ENCODE assay signal across 12 cellular contexts in genomic region chrX:115595049-115595448, GRCh38. TPM values are rescaled to one million over a fixed set of nuclear protein-coding genes. Genes with fewer than 3 reads are reported as not detected.
DNase-seq lines count a peak whose midpoint lies in the region; ATAC-seq and TF ChIP-seq lines count a peak whose summit lies in the region.
"Had no signal": no experiment of that assay in that cellular context is flagged by ENCODE, and none has a peak within 500 bp of the region (broad histone marks: within the 10 kb centered on the region; RNA-seq: fewer than 3 reads in every experiment).

No MANE protein-coding gene starts in this region.

- H3K36me3 ChIP-seq in right atrium auricular region = no peaks in the 10 kb centered on the region
- peaks cover 6% of the 10 kb centered on the region for H3K36me3 ChIP-seq in osteoblast (ENCODE audit: insufficient read depth, low read length)
- no peaks in the 10 kb centered on the region for H3K36me3 ChIP-seq in aorta (ENCODE audit: control insufficient read depth in 1 of 2, insufficient read depth in 2 of 2, low read length in 1 of 2)

- TF ChIP-seq CTCF in right atrium auricular region (IDR thresholded peaks at IDR 0.05) (no peak), epithelial cell of esophagus (IDR thresholded peaks at IDR 0.05; ENCODE audit: insufficient read depth, low read depth, low read length, missing control alignments) (no peak), osteoblast (IDR thresholded peaks at IDR 0.05; ENCODE audit: extremely low read depth, low read depth, low read length) (no peak)

- H2AFZ ChIP-seq in osteoblast (ENCODE audit: low read length) = no peak overlapping the region

- peaks cover 3 to 13% of the 10 kb centered on the region in 2 donors for H3K4me1 ChIP-seq in right atrium auricular region
- H3K4me1 ChIP-seq in osteoblast (ENCODE audit: insufficient read depth, low read length) = peaks cover 27% of the 10 kb centered on the region
- H3K4me1 ChIP-seq in aorta (ENCODE audit: control insufficient read depth in 1 of 2, insufficient read depth in 2 of 2, low read length in 2 of 2) = no peaks in the 10 kb centered on the region

- H3K9me3 ChIP-seq in right atrium auricular region (no peaks in the 10 kb centered on the region), osteoblast (ENCODE audit: low read depth, low read length) (no peaks in the 10 kb centered on the region), aorta (ENCODE audit: control insufficient read depth, low read length) (no peaks in the 10 kb centered on the region)

- DNase-seq in right atrium auricular region (ENCODE audit: low spot score) (no peak), left cardiac atrium (no peak), epithelial cell of esophagus (ENCODE audit: low read depth) (no peak), osteoblast (ENCODE audit: insufficient read length, low spot score, missing footprints) (no peak), LoVo (ENCODE audit: low spot score) (no peak), NCI-H82 treated with DMSO at 0.1 percent for 48 hours (lab: John Stamatoyannopoulos, UW; ENCODE audit: unreplicated experiment) (no peak), NK-92 (lab: John Stamatoyannopoulos, UW; ENCODE audit: unreplicated experiment) (no peak), aorta (no peak)
- DNase-seq: activated CD4-positive, alpha-beta T cell treated with anti-CD3 and anti-CD28 coated beads for 36 hours; NCI-H1436 treated with DMSO at 0.1 percent for 48 hours; T-helper 17 cell had no signal

- WGBS in aorta, 2 donors = 8 to 10% methylated on average over 2 of the region's 2 CpGs

- H3K4me3 ChIP-seq in right atrium auricular region = peak overlapping the region; percentile 30 to 35
- peak overlapping the region; percentile 57 for H3K4me3 ChIP-seq in epithelial cell of esophagus (ENCODE audit: low read length)
- H3K4me3 ChIP-seq in osteoblast (ENCODE audit: insufficient read depth, low read length) = peak overlapping the region; percentile 60
- peak overlapping the region in 1 of 2 donors; percentile 33 for H3K4me3 ChIP-seq in aorta (ENCODE audit: low read length in 2 of 2)

- H4K20me1 ChIP-seq in osteoblast (ENCODE audit: insufficient read depth, low read length) = peaks cover under 1% of the 10 kb centered on the region

- peaks cover 83% of the 10 kb centered on the region for H3K79me2 ChIP-seq in osteoblast (ENCODE audit: insufficient read depth, low read length)

- H3K27me3 ChIP-seq in right atrium auricular region (no peaks in the 10 kb centered on the region), osteoblast (ENCODE audit: insufficient read depth, low read length) (peaks cover 16% of the 10 kb centered on the region), aorta (ENCODE audit: control insufficient read depth in 1 of 2, insufficient read depth in 2 of 2, low read length in 1 of 2) (no peaks in the 10 kb centered on the region)

- peak overlapping the region; percentile 65 for H3K4me2 ChIP-seq in osteoblast (ENCODE audit: insufficient read depth, low read length)

- no peak for ATAC-seq in left cardiac atrium
- no peak for ATAC-seq in aorta (ENCODE audit: low FRiP score)
- ATAC-seq: activated CD4-positive, alpha-beta T cell treated with anti-CD3 and anti-CD28 coated beads for 36 hours; stimulated activated memory B cell treated with anti-CD40 and anti-IgM and Interleukin-4, amounts not matched to agents 10 μg/mL and 1 μg/mL and 100 μg/mL, for 72 hours; T-helper 17 cell had no signal

- intact Hi-C loops in left cardiac atrium (cut with DNase I) = no loop called here
- intact Hi-C loops in aorta (cut with DNase I) = no loop called here

- H3K27ac ChIP-seq in right atrium auricular region (peak overlapping the region; percentile 56 to 77), osteoblast (ENCODE audit: low read depth, low read length) (peak overlapping the region; percentile 58), aorta (ENCODE audit: low read depth in 1 of 2, low read length in 2 of 2) (no peak overlapping the region)

RNA-seq across cellular contexts. Expression of gene PLS3, which starts 34.1 kb away (rescaled TPM):
- total RNA-seq in right atrium auricular region (10 to 100 TPM; 33.4 to 40.1 TPM), left cardiac atrium (10 to 100 TPM; 57.0 to 69.5 TPM), osteoblast (324 and 358 TPM in 2 replicates), aorta (100 to 1,000 TPM; 481 to 708 TPM)
- 100 to 1,000 TPM; 241 to 380 TPM for polyA plus RNA-seq in aorta

Comparison
In these comparisons a context has a peak if more than half of its experiments do, and no peak if none do; other contexts are left out.
1. H3K27ac ChIP-seq: peak in right atrium auricular region (2 of 2) and osteoblast (single experiment); none in aorta (0 of 2).